8 cellular contexts compared by ENCODE assay signal in genomic region chr9:136807281-136808074, GRCh38. TPM values are rescaled to one million over a fixed set of nuclear protein-coding genes. Genes with fewer than 3 reads are reported as not detected.
A peak's percentile ranks its signal among the peaks of the same experiment; 100 is the strongest.
DNase-seq lines count a peak whose midpoint lies in the region; ATAC-seq and TF ChIP-seq lines count a peak whose summit lies in the region.

Gene RABL6 (plus strand): TSS chr9:136807948. CDS start chr9:136808197, 249 bp downstream.

- WGBS in esophagus, 2 donors = 0% methylated on average over 71 to 96 of the region's 96 CpGs

- H3K4me2 ChIP-seq in OCI-LY3 (ENCODE audit: low read length) = peak within 1 kb of the TSS; percentile 98

- H3K36me3 ChIP-seq in OCI-LY3 (replicated peaks; ENCODE audit: low read depth, low read length) (peaks cover 28% of the 10 kb centered on the region), esophagus (ENCODE audit: control insufficient read depth in 2 of 2, insufficient read depth in 2 of 2, low read length in 1 of 2) (no peaks in the 10 kb centered on the region), muscle layer of colon (ENCODE audit: insufficient read depth, low read length) (peaks cover 4% of the 10 kb centered on the region)

- peaks cover 18% of the 10 kb centered on the region for H3K4me1 ChIP-seq in OCI-LY3 (ENCODE audit: low read length)
- peaks cover 9 to 30% of the 10 kb centered on the region in 2 donors for H3K4me1 ChIP-seq in esophagus (ENCODE audit: control insufficient read depth in 2 of 2, insufficient read depth in 2 of 2, low read length in 1 of 2)
- H3K4me1 ChIP-seq in muscle layer of colon (ENCODE audit: insufficient read depth, low read length) = peaks cover 36% of the 10 kb centered on the region

- peaks cover 20% of the 10 kb centered on the region for H4K20me1 ChIP-seq in OCI-LY3 (ENCODE audit: insufficient read depth, low read length)

- peaks cover 57% of the 10 kb centered on the region for H3K79me2 ChIP-seq in OCI-LY3 (ENCODE audit: low read length)

- H3K27ac ChIP-seq in C4-2B (peak within 1 kb of the TSS; percentile 97), OCI-LY3 (ENCODE audit: low read length) (peak within 1 kb of the TSS; percentile 80), esophagus (ENCODE audit: low read depth in 2 of 2, low read length in 1 of 2) (peak within 1 kb of the TSS; percentile 97), muscle layer of colon (ENCODE audit: low read depth, low read length) (peak within 1 kb of the TSS; percentile 82)

- H3K9me3 ChIP-seq in OCI-LY3 (ENCODE audit: insufficient read depth, low read length) = no peaks in the 10 kb centered on the region
- no peaks in the 10 kb centered on the region for H3K9me3 ChIP-seq in esophagus (ENCODE audit: control insufficient read depth in 2 of 2, insufficient read depth in 1 of 2, low read depth in 1 of 2, low read length in 1 of 2)
- H3K9me3 ChIP-seq in muscle layer of colon (ENCODE audit: low read length) = no peaks in the 10 kb centered on the region

- H3K9ac ChIP-seq in OCI-LY3 (ENCODE audit: low read length) = peak within 1 kb of the TSS; percentile 87
- H3K9ac ChIP-seq in muscle layer of colon (ENCODE audit: low read length) = peak within 1 kb of the TSS; percentile 72

- peak; percentile 97 for DNase-seq in GM19240 (ENCODE audit: insufficient read length, low spot score)
- DNase-seq in activated T-cell treated with anti-CD3 and anti-CD28 coated beads for 48 hours (ENCODE audit: low read depth) = peak; percentile 81
- peak; percentile 64 to 68 for DNase-seq in stimulated activated CD8-positive, alpha-beta memory T cell treated with anti-CD3 and anti-CD28 coated beads, Interleukin-7, amount 100 ng/mL, for 1 hour (ENCODE audit: low read depth in 2 of 2)

- H3K4me3 ChIP-seq in OCI-LY3 (ENCODE audit: low read length) = peak within 1 kb of the TSS; percentile 86
- H3K4me3 ChIP-seq in esophagus (ENCODE audit: low read depth in 1 of 2, low read length in 2 of 2) = peak within 1 kb of the TSS; percentile 87 to 99
- peak within 1 kb of the TSS; percentile 66 to 99 for H3K4me3 ChIP-seq in muscle layer of colon (ENCODE audit: low read depth in 1 of 2, low read length in 2 of 2)

- peak; percentile 72 for ATAC-seq in HG03442 (IDR thresholded peaks at IDR 0.05; ENCODE audit: unreplicated experiment)

- no peak for TF ChIP-seq CTCF in C4-2B (conservative IDR thresholded peaks at IDR 0.05)
- no peak for TF ChIP-seq CTCF in OCI-LY3 (IDR thresholded peaks at IDR 0.05; ENCODE audit: low read depth, low read length)

- H2AFZ ChIP-seq in OCI-LY3 (ENCODE audit: low read depth, low read length) = peak within 1 kb of the TSS; percentile 22; the same call in 1 of the 2 replicates

- H3K27me3 ChIP-seq in OCI-LY3 (ENCODE audit: low read depth, low read length) = peaks cover under 1% of the 10 kb centered on the region; the same call in 1 of the 2 replicates
- no peaks in the 10 kb centered on the region for H3K27me3 ChIP-seq in esophagus (ENCODE audit: control insufficient read depth in 1 of 2, insufficient read depth in 2 of 2, low read length in 2 of 2)
- peaks cover 0 to 2% of the 10 kb centered on the region in 2 donors for H3K27me3 ChIP-seq in muscle layer of colon (ENCODE audit: control insufficient read depth in 1 of 2, insufficient read depth in 2 of 2, low read length in 2 of 2)

RNA-seq across cellular contexts. Expression of gene RABL6, which starts in this region (rescaled TPM):
- 10 to 100 TPM; 46.5 to 61.7 TPM for polyA plus RNA-seq in esophagus

Comparison
In these comparisons a context has a peak if more than half of its experiments do, and no peak if none do; other contexts are left out.
1. Peak in every context shown above with its lines: DNase-seq, ATAC-seq, H3K4me3 ChIP-seq and H3K27ac ChIP-seq.